Comparison of ENCODE assay signal across 8 cellular contexts in genomic region chr2:69387770-69388481, GRCh38. TPM values are rescaled to one million over a fixed set of nuclear protein-coding genes. Genes with fewer than 3 reads are reported as not detected.
DNase-seq lines count a peak whose midpoint lies in the region; ATAC-seq, FAIRE-seq and TF ChIP-seq lines count a peak whose summit lies in the region.

No MANE protein-coding gene starts in this region.

- no peak for FAIRE-seq in bronchial epithelial cell (lab: Jason Lieb, UNC)

- no peak for TF ChIP-seq CTCF in bronchial epithelial cell (IDR thresholded peaks at IDR 0.05; ENCODE audit: insufficient read depth, low read length, severe bottlenecking)

- H3K27me3 ChIP-seq in CD8-positive, alpha-beta memory T cell (ENCODE audit: insufficient read depth, low read length, poor library complexity, severe bottlenecking), result no peaks in the 10 kb centered on the region
- H3K27me3 ChIP-seq in MG63 (no peaks in the 10 kb centered on the region), bronchial epithelial cell (ENCODE audit: control insufficient read depth, insufficient read depth, low read length) (no peaks in the 10 kb centered on the region), muscle layer of duodenum (ENCODE audit: low read depth, low read length) (no peaks in the 10 kb centered on the region)

- peaks cover 21% of the 10 kb centered on the region for H3K4me1 ChIP-seq in CD8-positive, alpha-beta memory T cell (ENCODE audit: insufficient read depth, low read length)
- peaks cover 6 to 19% of the 10 kb centered on the region in 2 donors for H3K4me1 ChIP-seq in muscle layer of duodenum (ENCODE audit: control insufficient read depth in 1 of 2, insufficient read depth in 2 of 2, low read length in 2 of 2)

- H3K36me3 ChIP-seq in CD8-positive, alpha-beta memory T cell (ENCODE audit: insufficient read depth, low read length), result no peaks in the 10 kb centered on the region
- H3K36me3 ChIP-seq in MG63 (peaks cover 7% of the 10 kb centered on the region), bronchial epithelial cell (ENCODE audit: control insufficient read depth, insufficient read depth, low read length) (no peaks in the 10 kb centered on the region), muscle layer of duodenum (ENCODE audit: control insufficient read depth in 1 of 2, insufficient read depth in 2 of 2, low read length in 2 of 2) (no peaks in the 10 kb centered on the region)

- peaks cover 0 to 2% of the 10 kb centered on the region in 2 donors for H3K27me3 Mint-ChIP-seq in CD8-positive, alpha-beta memory T cell

- POLR2A ChIA-PET in CD8-positive, alpha-beta memory T cell (lab: Charles Lee), result interaction anchor here (2.2 kb wide), 1 partner anchor 49 kb away, joined by 9 read pairs; the partner anchor contains the start of gene NFU1

- CTCF ChIA-PET in CD8-positive, alpha-beta memory T cell (lab: Charles Lee), result interaction anchor here (1.0 kb wide), 1 partner anchor 12 kb away, joined by 5 read pairs; no protein-coding TSS in a partner anchor

- H3K36me3 Mint-ChIP-seq in CD8-positive, alpha-beta memory T cell, result peaks cover 0 to 4% (median 0%) of the 10 kb centered on the region in 3 donors

- H3K27ac Mint-ChIP-seq in CD8-positive, alpha-beta memory T cell, result peak overlapping the region; percentile 80 to 97 (median 88)

- peak overlapping the region; percentile 83 to 97 (median 91) for H3K4me3 Mint-ChIP-seq in CD8-positive, alpha-beta memory T cell

- no peak for ATAC-seq in HG03432 (IDR thresholded peaks at IDR 0.05; ENCODE audit: unreplicated experiment)

- peak overlapping the region; percentile 80 for H3K27ac ChIP-seq in CD8-positive, alpha-beta memory T cell (ENCODE audit: low read depth, low read length)
- peak overlapping the region; percentile 82 for H3K27ac ChIP-seq in muscle layer of duodenum (ENCODE audit: low read length)

- H3K4me1 Mint-ChIP-seq in CD8-positive, alpha-beta memory T cell, result peaks cover 31 to 45% (median 42%) of the 10 kb centered on the region in 3 donors

- no peaks in the 10 kb centered on the region for H3K9me3 ChIP-seq in CD8-positive, alpha-beta memory T cell (ENCODE audit: low read length)
- H3K9me3 ChIP-seq in MG63 (no peaks in the 10 kb centered on the region), muscle layer of duodenum (ENCODE audit: control insufficient read depth in 1 of 2, low read length in 2 of 2) (no peaks in the 10 kb centered on the region)

- DNase-seq in CD8-positive, alpha-beta memory T cell, result no peak
- DNase-seq in MG63, result no peak
- no peak for DNase-seq in bronchial epithelial cell (ENCODE audit: low read depth)
- no peak for DNase-seq in Ammon's horn (ENCODE audit: low spot score)
- no peak for DNase-seq in HuH-7.5 (ENCODE audit: low spot score)
- no peak for DNase-seq in NCI-H1048 (lab: John Stamatoyannopoulos, UW)

- no peaks in the 10 kb centered on the region for H3K9me3 Mint-ChIP-seq in CD8-positive, alpha-beta memory T cell

- peak overlapping the region; percentile 73 for H3K4me3 ChIP-seq in CD8-positive, alpha-beta memory T cell (ENCODE audit: low read length)
- peak overlapping the region; percentile 86 for H3K4me3 ChIP-seq in MG63
- peak overlapping the region; percentile 87 for H3K4me3 ChIP-seq in bronchial epithelial cell (ENCODE audit: low read depth, low read length)
- H3K4me3 ChIP-seq in muscle layer of duodenum (ENCODE audit: low read depth in 1 of 2, low read length in 2 of 2), result peak overlapping the region; percentile 83 to 85

RNA-seq across cellular contexts. Expression of gene GFPT1, which starts 0.9 kb away (rescaled TPM):
- 10 to 100 TPM; 38.7 to 40.0 TPM for total RNA-seq in CD8-positive, alpha-beta memory T cell
- 10.7 TPM for polyA plus RNA-seq in CD8-positive, alpha-beta memory T cell
- 14.7 and 16.7 TPM in 2 replicates for total RNA-seq in MG63 (2014; rRNA removed; shearing (Covaris generic); ENCODE audit: low replicate concordance)
- total RNA-seq in bronchial epithelial cell, result 100.0 and 101 TPM in 2 replicates

RNA-seq across cellular contexts. Expression of gene NFU1, which starts 49.3 kb away (rescaled TPM):
- total RNA-seq in CD8-positive, alpha-beta memory T cell, result 10 to 100 TPM; 40.4 to 43.2 TPM
- 78.3 TPM for polyA plus RNA-seq in CD8-positive, alpha-beta memory T cell
- total RNA-seq in MG63 (2014; rRNA removed; shearing (Covaris generic); ENCODE audit: low replicate concordance), result 49.4 and 56.5 TPM in 2 replicates
- 23.7 and 37.5 TPM in 2 replicates for total RNA-seq in bronchial epithelial cell
